In genomic region chr5:128537306-128537998, GRCh38 we compare ENCODE assay signal across 8 cellular contexts. TPM values are rescaled to one million over a fixed set of nuclear protein-coding genes. Genes with fewer than 3 reads are reported as not detected.
DNase-seq lines count a peak whose midpoint lies in the region; ATAC-seq and TF ChIP-seq lines count a peak whose summit lies in the region.

No MANE protein-coding gene starts in this region.

- no peak for TF ChIP-seq CTCF in epithelial cell of proximal tubule (conservative IDR thresholded peaks at IDR 0.05; ENCODE audit: low read depth, low read length)

- H3K4me3 ChIP-seq in epithelial cell of proximal tubule (ENCODE audit: low read depth, low read length) = peak overlapping the region; percentile 61

- ATAC-seq in GM19395 (IDR thresholded peaks at IDR 0.05; ENCODE audit: unreplicated experiment) = peak; percentile 58
- no peak for ATAC-seq in HG02884 (IDR thresholded peaks at IDR 0.05; ENCODE audit: unreplicated experiment)

- DNase-seq in NOMO-1 (lab: John Stamatoyannopoulos, UW; ENCODE audit: unreplicated experiment in 2 of 2) (peak; percentile 72 to 77), epithelial cell of proximal tubule (ENCODE audit: low read depth) (no peak), myocyte (ENCODE audit: low read depth) (peak; percentile 42), NCI-H1694 treated with DMSO at 0.1 percent for 48 hours (lab: John Stamatoyannopoulos, UW) (no peak), T-helper 2 cell (no peak), NCI-H446 (lab: John Stamatoyannopoulos, UW) (no peak)

RNA-seq across cellular contexts. Expression of gene FBN2, which starts 0.6 kb away (rescaled TPM):
- total RNA-seq in epithelial cell of proximal tubule (7.6 and 19.0 TPM in 2 replicates), myocyte (3.9 and 4.2 TPM in 2 replicates)
- 4.4 TPM for polyA plus RNA-seq in myocyte (2012)

Comparison
In these comparisons a context has a peak if more than half of its experiments do, and no peak if none do; other contexts are left out.
1. DNase-seq: peak in NOMO-1 (2 of 2) and myocyte (single experiment); none in epithelial cell of proximal tubule (single experiment), NCI-H1694 treated with DMSO at 0.1 percent for 48 hours (single experiment), T-helper 2 cell (0 of 5) and NCI-H446 (0 of 2).